Comparison of ENCODE assay signal across 1 cellular context in the genomic region with DNA sequence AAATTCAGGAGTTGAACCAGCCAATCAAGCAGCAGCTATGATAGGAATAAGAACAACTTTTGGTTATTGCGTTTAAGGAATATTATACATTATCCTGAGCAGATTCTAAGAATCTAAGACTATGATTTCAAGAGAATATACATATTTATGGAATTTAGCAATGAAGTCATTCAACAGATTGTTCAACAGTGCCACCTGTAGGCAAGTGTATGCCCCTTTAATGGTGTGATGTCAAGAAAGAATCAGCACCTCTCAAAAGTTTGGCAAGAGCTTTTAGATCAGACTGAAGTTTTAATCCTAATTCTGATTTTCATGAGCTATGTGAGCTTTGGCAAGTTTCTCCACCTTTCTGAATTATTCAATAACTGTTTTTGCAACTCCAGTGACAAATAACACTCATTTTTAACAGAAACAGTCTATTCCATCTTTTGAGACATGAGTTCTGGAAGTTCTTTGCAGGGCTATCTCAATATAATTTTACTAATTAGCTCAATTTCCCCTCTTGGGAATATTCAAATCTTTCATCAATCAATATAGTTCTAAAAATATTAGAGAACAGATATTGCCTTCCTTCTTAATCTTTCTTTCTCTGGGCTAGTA.
TF ChIP-seq lines count a peak whose summit lies in the region.

No MANE protein-coding gene starts in this region.

TF ChIP-seq in HepG2, 621 proteins besides CTCF, POLR2A, EP300 and RAD21 (continued from another document):
- TF ChIP-seq FOXA1 (IDR thresholded peaks at IDR 0.05) (no peak), FOXA1 (CRISPR knock-in tag; IDR thresholded peaks at IDR 0.05) (no peak), SAFB2 (CRISPR knock-in tag; IDR thresholded peaks at IDR 0.05; ENCODE audit: borderline replicate concordance, low read depth) (no peak), TOPORS (CRISPR knock-in tag; IDR thresholded peaks at IDR 0.05) (no peak), ZNF350 (CRISPR knock-in tag; IDR thresholded peaks at IDR 0.05; ENCODE audit: borderline replicate concordance, low read depth) (no peak), ZFX (CRISPR knock-in tag; IDR thresholded peaks at IDR 0.05; ENCODE audit: low read depth) (no peak), ZSCAN29 (CRISPR knock-in tag; conservative IDR thresholded peaks at IDR 0.05) (no peak), TP53 (CRISPR knock-in tag; conservative IDR thresholded peaks at IDR 0.05) (no peak), MED13 (CRISPR knock-in tag; IDR thresholded peaks at IDR 0.05) (no peak), CENPT (CRISPR knock-in tag; IDR thresholded peaks at IDR 0.05; ENCODE audit: low read depth) (no peak), TBX3 (IDR thresholded peaks at IDR 0.05; ENCODE audit: borderline replicate concordance) (no peak)
- TF ChIP-seq, protein P1, sequence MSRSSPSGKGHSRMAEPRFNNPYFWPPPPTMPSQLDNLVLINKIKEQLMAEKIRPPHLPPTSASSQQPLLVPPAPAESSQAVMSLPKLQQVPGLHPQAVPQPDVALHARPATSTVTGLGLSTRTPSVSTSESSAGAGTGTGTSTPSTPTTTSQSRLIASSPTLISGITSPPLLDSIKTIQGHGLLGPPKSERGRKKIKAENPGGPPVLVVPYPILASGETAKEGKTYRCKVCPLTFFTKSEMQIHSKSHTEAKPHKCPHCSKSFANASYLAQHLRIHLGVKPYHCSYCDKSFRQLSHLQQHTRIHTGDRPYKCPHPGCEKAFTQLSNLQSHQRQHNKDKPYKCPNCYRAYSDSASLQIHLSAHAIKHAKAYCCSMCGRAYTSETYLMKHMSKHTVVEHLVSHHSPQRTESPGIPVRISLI (CRISPR knock-in tag; IDR thresholded peaks at IDR 0.05; ENCODE audit: borderline replicate concordance) = no peak
